ENCODE assay signal across 33 cellular contexts in the genomic region with DNA sequence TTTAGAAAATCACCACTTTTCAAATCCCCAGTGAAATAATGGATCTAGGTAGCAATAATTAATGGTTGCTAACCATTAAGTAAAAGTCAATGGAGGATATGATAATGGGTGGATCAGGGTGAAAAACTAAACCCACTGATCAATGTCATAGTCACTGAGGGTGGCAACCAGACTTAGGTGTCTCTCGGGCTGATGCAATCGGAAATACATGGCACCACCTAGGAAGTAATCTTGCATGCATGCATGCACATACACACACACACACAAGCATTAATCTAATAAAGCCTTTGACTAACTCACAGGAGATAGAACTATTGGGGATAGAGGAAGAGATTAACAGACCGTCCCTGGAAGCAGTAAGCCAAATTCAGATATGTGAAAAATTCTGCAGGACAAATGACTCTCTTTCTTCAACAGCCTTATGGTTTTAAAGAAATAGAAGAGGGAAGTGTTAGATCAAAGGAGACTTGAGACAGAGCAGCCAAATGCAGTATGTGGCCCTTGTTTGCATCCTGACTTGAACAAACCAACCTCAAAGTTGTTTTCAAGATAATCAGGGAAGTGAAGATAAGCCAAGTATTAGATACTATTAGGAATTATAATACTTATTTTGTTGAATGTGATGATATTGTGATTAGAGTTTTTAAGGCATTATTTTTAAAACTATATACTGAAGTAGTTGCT.
DNase-seq lines count a peak whose midpoint lies in the region; ATAC-seq, FAIRE-seq and TF ChIP-seq lines count a peak whose summit lies in the region.
"Had no signal": no experiment of that assay in that cellular context is flagged by ENCODE, and none has a peak within 500 bp of the region (broad histone marks: within the 10 kb centered on the region; RNA-seq: fewer than 3 reads in every experiment).

No MANE protein-coding gene starts in this region.

- H3K4me1 ChIP-seq in K562 (replicated peaks in 1 of 2; ENCODE audit: control insufficient read depth in 2 of 2, insufficient read depth in 2 of 2, low read length in 2 of 2), result no peaks in the 10 kb centered on the region
- H3K4me1 ChIP-seq: colonic mucosa, right atrium auricular region, tibial artery had no signal

- H3K36me3 ChIP-seq in K562 (ENCODE audit: control insufficient read depth, insufficient read depth, low read length), result no peaks in the 10 kb centered on the region
- H3K36me3 ChIP-seq: colonic mucosa, right atrium auricular region, tibial artery had no signal

- 0% methylated on average over 3 of the region's 3 CpGs for WGBS in K562 (ENCODE audit: insufficient coverage, low coverage, missing lambda C conversion rate)

- H3K27me3 Mint-ChIP-seq in activated T-cell treated with anti-CD3 and anti-CD28 coated beads, Interleukin-2, amount 50 U/mL, for 72 hours (ENCODE audit: low read depth), result peaks cover 7% of the 10 kb centered on the region
- H3K27me3 Mint-ChIP-seq in IgD-negative memory B cell, result peaks cover 10% of the 10 kb centered on the region
- H3K27me3 Mint-ChIP-seq in natural killer cell (ENCODE audit: low read depth in 2 of 2), result peaks cover 2 to 15% of the 10 kb centered on the region in 2 donors

- no peaks in the 10 kb centered on the region for H3K9me3 Mint-ChIP-seq in activated T-cell treated with anti-CD3 and anti-CD28 coated beads, Interleukin-2, amount 50 U/mL, for 72 hours
- no peaks in the 10 kb centered on the region for H3K9me3 Mint-ChIP-seq in IgD-negative memory B cell
- no peaks in the 10 kb centered on the region for H3K9me3 Mint-ChIP-seq in natural killer cell
- H3K9me3 Mint-ChIP-seq: activated CD4-positive, alpha-beta memory T cell treated with anti-CD3 and anti-CD28 coated beads, Interleukin-2, amount 10 ng/mL, durations not matched to agents 7 days and 5 days; activated naive CD4-positive, alpha-beta T cell treated with anti-CD3 and anti-CD28 coated beads, Interleukin-2, amount 50 U/mL, for 72 hours; activated T-helper 2 cell treated with anti-CD3 and anti-CD28 coated beads, Interferon-gamma antibody, Interleukin-2, Interleukin-4, amounts not matched to agents 10 μg/mL and 5 μg/mL and 100 μg/mL, durations not matched to agents 14 hours and 24 hours and 36 hours; neural crest cell had no signal

- H3K4me2 ChIP-seq in K562 (ENCODE audit: insufficient read depth, low read length), result no peak overlapping the region
- H3K4me2 ChIP-seq: smooth muscle cell had no signal

- no peaks in the 10 kb centered on the region for H3K36me3 Mint-ChIP-seq in activated T-cell treated with anti-CD3 and anti-CD28 coated beads, Interleukin-2, amount 50 U/mL, for 72 hours (ENCODE audit: insufficient read depth in 2 of 2)
- H3K36me3 Mint-ChIP-seq in IgD-negative memory B cell (no peaks in the 10 kb centered on the region), natural killer cell (no peaks in the 10 kb centered on the region)

- no peak overlapping the region for H3K9ac ChIP-seq in K562 (ENCODE audit: insufficient read depth in 1 of 2, low read depth in 2 of 2, low read length in 2 of 2)

- ATAC-seq in activated T-cell treated with anti-CD3 and anti-CD28 coated beads, Interleukin-2, amount 50 U/mL, for 72 hours (replicated peaks in 1 of 2), result no peak
- ATAC-seq in K562 (no peak), HG02571 (IDR thresholded peaks at IDR 0.05; ENCODE audit: unreplicated experiment) (no peak), natural killer cell (no peak)
- ATAC-seq: activated naive CD4-positive, alpha-beta T cell treated with anti-CD3 and anti-CD28 coated beads, Interleukin-2, amount 50 U/mL, for 72 hours had no signal

- H3K27ac ChIP-seq in K562 (ENCODE audit: extremely low read depth, low read depth, low read length), result no peak overlapping the region
- H3K27ac ChIP-seq: colonic mucosa, right atrium auricular region, tibial artery had no signal

- no peaks in the 10 kb centered on the region for H3K79me2 ChIP-seq in K562 (ENCODE audit: control insufficient read depth, insufficient read depth, low read length)

- POLR2A ChIA-PET in K562 (lab: Yijun Ruan, JAX), result no interaction called here

- no peak for FAIRE-seq in K562 (lab: Jason Lieb, UNC)
- no peak for FAIRE-seq in GM12892 (lab: Jason Lieb, UNC)
- FAIRE-seq: H54, TTC549 had no signal

- H3K9me1 ChIP-seq in K562 (ENCODE audit: control insufficient read depth, insufficient read depth, low read length), result no peaks in the 10 kb centered on the region

- TF ChIP-seq POLR2A in K562 (conservative IDR thresholded peaks at IDR 0.05), result no peak
- TF ChIP-seq POLR2A in GM12892 (IDR thresholded peaks at IDR 0.05; ENCODE audit: low read depth, low read length), result no peak

- no peak for TF ChIP-seq EP300 in K562 (IDR thresholded peaks at IDR 0.05; ENCODE audit: low read length)

- H4K20me1 ChIP-seq in K562 (replicated peaks; ENCODE audit: control insufficient read depth, insufficient read depth, low read length), result no peaks in the 10 kb centered on the region

- TF ChIP-seq CTCF in K562 (IDR thresholded peaks at IDR 0.05 in 2 of 3, conservative IDR thresholded peaks at IDR 0.05 in 1 of 3; ENCODE audit: insufficient read depth in 2 of 3, low read depth in 1 of 3, low read length in 3 of 3), result no peak
- no peak for TF ChIP-seq CTCF in natural killer cell (IDR thresholded peaks at IDR 0.05)

- H3K9me3 ChIP-seq in K562 (replicated peaks; ENCODE audit: control insufficient read depth, insufficient read depth, low read depth, low read length), result no peaks in the 10 kb centered on the region
- H3K9me3 ChIP-seq: colonic mucosa, right atrium auricular region, tibial artery had no signal

- no peak for DNase-seq in activated T-cell treated with anti-CD3 and anti-CD28 coated beads, Interleukin-2, amount 50 U/mL, for 72 hours
- DNase-seq in activated T-cell treated with anti-CD3 and anti-CD28 coated beads for 4 hours, result no peak
- no peak for DNase-seq in K562 (ENCODE audit: extremely low read depth in 1 of 4, low spot score in 3 of 4)
- DNase-seq in natural killer cell, result no peak
- DNase-seq in NK-92 treated with Interleukin-12 subunit alpha and Interleukin-12 subunit beta, amount 100 ng/mL, for 24 hours (lab: John Stamatoyannopoulos, UW), result no peak
- no peak for DNase-seq in GM12892 (ENCODE audit: insufficient read length)
- DNase-seq: activated CD4-positive, alpha-beta memory T cell treated with anti-CD3 and anti-CD28 coated beads, Interleukin-2, amount 10 ng/mL, durations not matched to agents 7 days and 5 days; activated CD4-positive, alpha-beta T cell treated with anti-CD3 and anti-CD28 coated beads for 1 hour; activated CD8-positive, alpha-beta memory T cell treated with anti-CD3 and anti-CD28 coated beads, Interleukin-2, amount 50 U/mL, for 48 hours; colonic mucosa; COR-L47; effector memory CD4-positive, alpha-beta T cell; erythroblast; foreskin fibroblast; GDM1; IMR-90; kidney glomerular epithelial cell; NCI-H1105; NCI-H2081 treated with DMSO at 0.1 percent for 48 hours; RPMI8226; stimulated activated CD4-positive, alpha-beta T cell treated with anti-CD3 and anti-CD28 coated beads, Interleukin-1b, Interleukin-23, amount 100 ng/mL, for 48 hours; stimulated activated CD8-positive, alpha-beta memory T cell treated with anti-CD3 and anti-CD28 coated beads, Interleukin-4, amount 100 ng/mL, for 48 hours; tibial artery had no signal

- no peak overlapping the region for H3K4me3 ChIP-seq in K562
- H3K4me3 ChIP-seq: colonic mucosa, lung, right atrium auricular region, smooth muscle cell, tibial artery had no signal

- H2AFZ ChIP-seq in K562 (ENCODE audit: low read depth, low read length), result no peak overlapping the region

- no TSS peak for BruUV-seq in K562 (replicated peaks; lab: Mats Ljungman, UMichigan)

- intact Hi-C loops in K562 (cut with micrococcal nuclease) (no loop called here), natural killer cell (cut with micrococcal nuclease) (no loop called here)

- peak overlapping the region; percentile 10 for H3K27ac Mint-ChIP-seq in activated T-cell treated with anti-CD3 and anti-CD28 coated beads, Interleukin-2, amount 50 U/mL, for 72 hours
- H3K27ac Mint-ChIP-seq in IgD-negative memory B cell (peak overlapping the region in 1 of 3 donors; percentile 5), natural killer cell (no peak overlapping the region)
- H3K27ac Mint-ChIP-seq: activated CD4-positive, alpha-beta memory T cell treated with anti-CD3 and anti-CD28 coated beads, Interleukin-2, amount 10 ng/mL, durations not matched to agents 7 days and 5 days; activated naive CD4-positive, alpha-beta T cell treated with anti-CD3 and anti-CD28 coated beads, Interleukin-2, amount 50 U/mL, for 72 hours; activated T-helper 2 cell treated with anti-CD3 and anti-CD28 coated beads, Interferon-gamma antibody, Interleukin-2, Interleukin-4, amounts not matched to agents 10 μg/mL and 5 μg/mL and 100 μg/mL, durations not matched to agents 14 hours and 24 hours and 36 hours had no signal

- no peak overlapping the region for H3K4me3 Mint-ChIP-seq in activated T-cell treated with anti-CD3 and anti-CD28 coated beads, Interleukin-2, amount 50 U/mL, for 72 hours
- H3K4me3 Mint-ChIP-seq in IgD-negative memory B cell (peak overlapping the region; percentile 0 to 86 (median 58)), natural killer cell (no peak overlapping the region)
- H3K4me3 Mint-ChIP-seq: activated CD4-positive, alpha-beta memory T cell treated with anti-CD3 and anti-CD28 coated beads, Interleukin-2, amount 10 ng/mL, durations not matched to agents 7 days and 5 days; neural crest cell had no signal

- peaks cover 0 to 4% of the 10 kb centered on the region in 2 experiments; a peak in 1 of 5 replicates for H3K27me3 ChIP-seq in K562 (ENCODE audit: control insufficient read depth in 2 of 2, insufficient read depth in 2 of 2, low read length in 2 of 2)
- H3K27me3 ChIP-seq: colonic mucosa, right atrium auricular region had no signal

- CTCF ChIA-PET in K562 (lab: Yijun Ruan, JAX; ENCODE audit: low intra/inter-chr PET ratio), result no interaction called here

- in situ Hi-C loops in K562 (cut with MboI), result no loop called here

- no peak for TF ChIP-seq RAD21 in K562 (CRISPR knock-in tag; conservative IDR thresholded peaks at IDR 0.05 in 1 of 2, IDR thresholded peaks at IDR 0.05 in 1 of 2)

- H3K4me1 Mint-ChIP-seq in activated T-cell treated with anti-CD3 and anti-CD28 coated beads, Interleukin-2, amount 50 U/mL, for 72 hours (ENCODE audit: low read depth), result no peaks in the 10 kb centered on the region
- H3K4me1 Mint-ChIP-seq in IgD-negative memory B cell (peaks cover 7 to 14% (median 8%) of the 10 kb centered on the region in 3 donors), natural killer cell (no peaks in the 10 kb centered on the region)
- H3K4me1 Mint-ChIP-seq: activated CD4-positive, alpha-beta memory T cell treated with anti-CD3 and anti-CD28 coated beads, Interleukin-2, amount 10 ng/mL, durations not matched to agents 7 days and 5 days had no signal

TF ChIP-seq in K562, 482 proteins besides CTCF, POLR2A, EP300 and RAD21 (continues in another document):
- TF ChIP-seq, protein P1, sequence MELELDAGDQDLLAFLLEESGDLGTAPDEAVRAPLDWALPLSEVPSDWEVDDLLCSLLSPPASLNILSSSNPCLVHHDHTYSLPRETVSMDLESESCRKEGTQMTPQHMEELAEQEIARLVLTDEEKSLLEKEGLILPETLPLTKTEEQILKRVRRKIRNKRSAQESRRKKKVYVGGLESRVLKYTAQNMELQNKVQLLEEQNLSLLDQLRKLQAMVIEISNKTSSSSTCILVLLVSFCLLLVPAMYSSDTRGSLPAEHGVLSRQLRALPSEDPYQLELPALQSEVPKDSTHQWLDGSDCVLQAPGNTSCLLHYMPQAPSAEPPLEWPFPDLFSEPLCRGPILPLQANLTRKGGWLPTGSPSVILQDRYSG (tag; conservative IDR thresholded peaks at IDR 0.05; ENCODE audit: low read depth), result no peak

Comparison
In these comparisons a context has a peak if more than half of its experiments do, and no peak if none do; other contexts are left out.
1. H3K4me3 Mint-ChIP-seq: peak in IgD-negative memory B cell (4 of 4); none in activated T-cell treated with anti-CD3 and anti-CD28 coated beads, Interleukin-2, amount 50 U/mL, for 72 hours (0 of 2) and natural killer cell (single experiment).